8 cellular contexts compared by ENCODE assay signal in the genomic region with DNA sequence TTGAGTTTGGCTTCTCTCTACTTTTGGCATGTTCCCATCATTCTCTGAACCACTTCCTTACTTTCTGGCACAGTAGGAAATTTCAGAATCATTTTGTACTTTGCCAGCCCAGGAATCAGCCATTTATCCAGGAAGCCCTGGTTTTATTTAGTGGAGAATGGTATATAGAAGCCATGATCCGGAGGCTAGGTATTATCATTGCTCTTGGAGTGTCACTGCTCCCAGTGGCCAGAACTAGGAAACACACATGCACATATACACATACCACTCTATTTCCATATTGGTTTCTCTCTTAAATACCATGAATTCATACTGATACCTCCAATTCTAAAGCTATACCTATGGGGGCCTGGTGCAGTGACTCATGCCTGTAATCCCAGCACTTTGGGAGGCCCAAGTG. TPM values are rescaled to one million over a fixed set of nuclear protein-coding genes. Genes with fewer than 3 reads are reported as not detected.
DNase-seq lines count a peak whose midpoint lies in the region; ATAC-seq and TF ChIP-seq lines count a peak whose summit lies in the region.

No MANE protein-coding gene starts in this region.

- H3K36me3 ChIP-seq in lower lobe of right lung, result no peaks in the 10 kb centered on the region

- peak; percentile 31 for ATAC-seq in Right ventricle myocardium superior (ENCODE audit: poor library complexity)
- ATAC-seq in Right ventricle myocardium inferior, result no peak
- ATAC-seq in HG02981 (IDR thresholded peaks at IDR 0.05; ENCODE audit: unreplicated experiment), result peak; percentile 80
- ATAC-seq in lower lobe of right lung, result no peak

- no peaks in the 10 kb centered on the region for H3K4me1 ChIP-seq in lower lobe of right lung

- intact Hi-C loops in Right ventricle myocardium superior (cut with DNase I) (no loop called here), Right ventricle myocardium inferior (cut with DNase I) (no loop called here), lower lobe of right lung (cut with DNase I) (no loop called here)

- no peaks in the 10 kb centered on the region for H3K27me3 ChIP-seq in lower lobe of right lung (ENCODE audit: low read depth)

- no peak for DNase-seq in Right ventricle myocardium superior
- no peak for DNase-seq in Right ventricle myocardium inferior (ENCODE audit: missing footprints)
- DNase-seq in lower lobe of right lung, result no peak
- no peak for DNase-seq in hypothalamus (lab: John Stamatoyannopoulos, UW)
- no peak for DNase-seq in NCI-H2171 treated with DMSO at 0.1 percent for 48 hours (lab: John Stamatoyannopoulos, UW)
- no peak for DNase-seq in DMS153 treated with DMSO at 0.1 percent for 48 hours (lab: John Stamatoyannopoulos, UW; ENCODE audit: unreplicated experiment)

- no peaks in the 10 kb centered on the region for H3K9me3 ChIP-seq in lower lobe of right lung

- no peak overlapping the region for H3K27ac ChIP-seq in lower lobe of right lung

- TF ChIP-seq CTCF in WI38 (IDR thresholded peaks at IDR 0.05; ENCODE audit: low read depth, low read length) (peak; percentile 22; the same call in 1 of the 2 replicates), lower lobe of right lung (IDR thresholded peaks at IDR 0.05) (peak; percentile 34)

- no peak overlapping the region for H3K4me3 ChIP-seq in WI38 (ENCODE audit: low read depth, low read length)
- no peak overlapping the region for H3K4me3 ChIP-seq in lower lobe of right lung

RNA-seq across cellular contexts. Expression of a gene that starts 36.3 kb away (rescaled TPM):
- 7.6 TPM for total RNA-seq in Right ventricle myocardium superior
- total RNA-seq in Right ventricle myocardium inferior, result 7.8 TPM
- 14.3 TPM for total RNA-seq in lower lobe of right lung

RNA-seq across cellular contexts. Expression of a gene that starts 37.5 kb away (rescaled TPM):
- 90.6 TPM for total RNA-seq in Right ventricle myocardium superior
- 101 TPM for total RNA-seq in Right ventricle myocardium inferior
- 88.0 TPM for total RNA-seq in lower lobe of right lung

Comparison
In these comparisons a context has a peak if more than half of its experiments do, and no peak if none do; other contexts are left out.
1. ATAC-seq: peak in Right ventricle myocardium superior (single experiment) and HG02981 (single experiment); none in Right ventricle myocardium inferior (single experiment) and lower lobe of right lung (0 of 2).